Comparison of ENCODE assay signal across 1 cellular context in the genomic region with DNA sequence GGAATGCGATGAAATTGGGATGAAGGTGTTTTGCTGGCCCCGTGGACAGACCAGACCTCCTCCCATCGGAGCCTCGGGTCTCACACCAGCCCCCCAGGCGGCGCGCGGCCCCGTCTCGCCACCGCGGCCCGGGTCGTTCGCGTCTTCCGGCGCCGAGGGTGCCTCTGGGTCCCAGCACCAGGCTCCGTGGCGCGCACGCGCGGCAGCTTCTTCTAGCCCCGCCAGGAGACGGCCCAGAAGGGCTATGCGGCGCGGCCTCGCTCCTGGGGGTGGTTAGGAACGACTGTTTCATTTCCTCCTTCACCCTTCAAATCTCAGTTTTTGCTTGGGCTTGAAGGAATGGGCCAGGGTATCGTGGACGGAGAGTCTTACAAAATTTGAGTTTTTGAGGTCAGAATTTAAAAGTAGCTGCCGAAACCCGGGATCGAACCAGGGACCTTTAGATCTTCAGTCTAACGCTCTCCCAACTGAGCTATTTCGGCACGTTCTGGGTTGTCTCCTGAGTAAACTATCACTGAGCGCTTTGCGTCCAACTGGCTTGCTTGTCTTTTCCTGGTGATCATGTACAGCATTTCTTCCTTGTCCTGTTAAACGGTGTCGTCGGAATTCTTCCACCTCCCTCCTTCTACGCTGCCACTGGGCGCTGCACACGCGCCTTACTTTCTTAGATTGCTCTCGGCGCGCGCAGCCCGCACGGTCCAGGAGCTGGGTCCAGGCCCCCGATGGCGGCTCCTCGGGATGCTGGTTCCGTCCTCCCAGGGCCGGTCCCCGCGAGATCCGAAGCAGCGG.
TF ChIP-seq lines count a peak whose summit lies in the region.

No MANE protein-coding gene starts in this region.

TF ChIP-seq in HepG2, 621 proteins besides CTCF, POLR2A, EP300 and RAD21 (continued from another document and continues in another):
- no peak for TF ChIP-seq MLXIP (CRISPR knock-in tag; IDR thresholded peaks at IDR 0.05; ENCODE audit: borderline replicate concordance)
- TF ChIP-seq TMF1 (CRISPR knock-in tag; IDR thresholded peaks at IDR 0.05; ENCODE audit: low read depth): no peak
- no peak for TF ChIP-seq SP5 (CRISPR knock-in tag; IDR thresholded peaks at IDR 0.05; ENCODE audit: borderline replicate concordance, low read depth)
- TF ChIP-seq ELF3 (CRISPR knock-in tag; IDR thresholded peaks at IDR 0.05): peak; percentile 78
- TF ChIP-seq ZEB1 (IDR thresholded peaks at IDR 0.05; ENCODE audit: insufficient replicate concordance, low read depth): peak; percentile 40
- no peak for TF ChIP-seq SP2 (CRISPR knock-in tag; IDR thresholded peaks at IDR 0.05)
- no peak for TF ChIP-seq RFX1 (IDR thresholded peaks at IDR 0.05)
- no peak; the same call in 1 of the 2 replicates for TF ChIP-seq BORCS8-MEF2B (CRISPR knock-in tag; IDR thresholded peaks at IDR 0.05)
- 0 out of 2 replicates have a peak, but pooled peaks have one; percentile 23 for TF ChIP-seq ZNF619 (CRISPR knock-in tag; IDR thresholded peaks at IDR 0.05)
- no peak for TF ChIP-seq ZC3H13 (CRISPR knock-in tag; IDR thresholded peaks at IDR 0.05)
- no peak for TF ChIP-seq ETS1 (CRISPR knock-in tag; IDR thresholded peaks at IDR 0.05)
- TF ChIP-seq CREBL2 (CRISPR knock-in tag; IDR thresholded peaks at IDR 0.05; ENCODE audit: borderline replicate concordance): 0 out of 2 replicates have a peak, but pooled peaks have one; percentile 61
- TF ChIP-seq ZNF460 (CRISPR knock-in tag; IDR thresholded peaks at IDR 0.05; ENCODE audit: borderline replicate concordance): no peak
- TF ChIP-seq SSRP1 (CRISPR knock-in tag; IDR thresholded peaks at IDR 0.05): peak; percentile 91; the same call in 1 of the 2 replicates
- TF ChIP-seq PRDM15 (CRISPR knock-in tag; IDR thresholded peaks at IDR 0.05): no peak
- peak; percentile 45 for TF ChIP-seq HNF1B (CRISPR knock-in tag; IDR thresholded peaks at IDR 0.05)
- TF ChIP-seq, protein P1, sequence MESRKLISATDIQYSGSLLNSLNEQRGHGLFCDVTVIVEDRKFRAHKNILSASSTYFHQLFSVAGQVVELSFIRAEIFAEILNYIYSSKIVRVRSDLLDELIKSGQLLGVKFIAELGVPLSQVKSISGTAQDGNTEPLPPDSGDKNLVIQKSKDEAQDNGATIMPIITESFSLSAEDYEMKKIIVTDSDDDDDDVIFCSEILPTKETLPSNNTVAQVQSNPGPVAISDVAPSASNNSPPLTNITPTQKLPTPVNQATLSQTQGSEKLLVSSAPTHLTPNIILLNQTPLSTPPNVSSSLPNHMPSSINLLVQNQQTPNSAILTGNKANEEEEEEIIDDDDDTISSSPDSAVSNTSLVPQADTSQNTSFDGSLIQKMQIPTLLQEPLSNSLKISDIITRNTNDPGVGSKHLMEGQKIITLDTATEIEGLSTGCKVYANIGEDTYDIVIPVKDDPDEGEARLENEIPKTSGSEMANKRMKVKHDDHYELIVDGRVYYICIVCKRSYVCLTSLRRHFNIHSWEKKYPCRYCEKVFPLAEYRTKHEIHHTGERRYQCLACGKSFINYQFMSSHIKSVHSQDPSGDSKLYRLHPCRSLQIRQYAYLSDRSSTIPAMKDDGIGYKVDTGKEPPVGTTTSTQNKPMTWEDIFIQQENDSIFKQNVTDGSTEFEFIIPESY (CRISPR knock-in tag; IDR thresholded peaks at IDR 0.05): no peak; the same call in 1 of the 2 replicates
- TF ChIP-seq, protein P2, sequence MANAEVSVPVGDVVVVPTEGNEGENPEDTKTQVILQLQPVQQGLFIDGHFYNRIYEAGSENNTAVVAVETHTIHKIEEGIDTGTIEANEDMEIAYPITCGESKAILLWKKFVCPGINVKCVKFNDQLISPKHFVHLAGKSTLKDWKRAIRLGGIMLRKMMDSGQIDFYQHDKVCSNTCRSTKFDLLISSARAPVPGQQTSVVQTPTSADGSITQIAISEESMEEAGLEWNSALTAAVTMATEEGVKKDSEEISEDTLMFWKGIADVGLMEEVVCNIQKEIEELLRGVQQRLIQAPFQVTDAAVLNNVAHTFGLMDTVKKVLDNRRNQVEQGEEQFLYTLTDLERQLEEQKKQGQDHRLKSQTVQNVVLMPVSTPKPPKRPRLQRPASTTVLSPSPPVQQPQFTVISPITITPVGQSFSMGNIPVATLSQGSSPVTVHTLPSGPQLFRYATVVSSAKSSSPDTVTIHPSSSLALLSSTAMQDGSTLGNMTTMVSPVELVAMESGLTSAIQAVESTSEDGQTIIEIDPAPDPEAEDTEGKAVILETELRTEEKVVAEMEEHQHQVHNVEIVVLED (CRISPR knock-in tag; IDR thresholded peaks at IDR 0.05; ENCODE audit: borderline replicate concordance): no peak; the same call in 1 of the 2 replicates
- peak; percentile 35; the same call in 1 of the 2 replicates for TF ChIP-seq ZBTB7A (CRISPR knock-in tag; IDR thresholded peaks at IDR 0.05)
- TF ChIP-seq ZKSCAN8 (CRISPR knock-in tag; IDR thresholded peaks at IDR 0.05; ENCODE audit: borderline replicate concordance): peak; percentile 38; the same call in 1 of the 2 replicates
- TF ChIP-seq ZBTB42 (CRISPR knock-in tag; IDR thresholded peaks at IDR 0.05): no peak
- TF ChIP-seq MTERF4 (CRISPR knock-in tag; IDR thresholded peaks at IDR 0.05): no peak
- TF ChIP-seq SMARCE1 (IDR thresholded peaks at IDR 0.05; ENCODE audit: borderline replicate concordance): no peak
- no peak; the same call in 1 of the 2 replicates for TF ChIP-seq TP53 (CRISPR knock-in tag; conservative IDR thresholded peaks at IDR 0.05)
- TF ChIP-seq, protein P3, sequence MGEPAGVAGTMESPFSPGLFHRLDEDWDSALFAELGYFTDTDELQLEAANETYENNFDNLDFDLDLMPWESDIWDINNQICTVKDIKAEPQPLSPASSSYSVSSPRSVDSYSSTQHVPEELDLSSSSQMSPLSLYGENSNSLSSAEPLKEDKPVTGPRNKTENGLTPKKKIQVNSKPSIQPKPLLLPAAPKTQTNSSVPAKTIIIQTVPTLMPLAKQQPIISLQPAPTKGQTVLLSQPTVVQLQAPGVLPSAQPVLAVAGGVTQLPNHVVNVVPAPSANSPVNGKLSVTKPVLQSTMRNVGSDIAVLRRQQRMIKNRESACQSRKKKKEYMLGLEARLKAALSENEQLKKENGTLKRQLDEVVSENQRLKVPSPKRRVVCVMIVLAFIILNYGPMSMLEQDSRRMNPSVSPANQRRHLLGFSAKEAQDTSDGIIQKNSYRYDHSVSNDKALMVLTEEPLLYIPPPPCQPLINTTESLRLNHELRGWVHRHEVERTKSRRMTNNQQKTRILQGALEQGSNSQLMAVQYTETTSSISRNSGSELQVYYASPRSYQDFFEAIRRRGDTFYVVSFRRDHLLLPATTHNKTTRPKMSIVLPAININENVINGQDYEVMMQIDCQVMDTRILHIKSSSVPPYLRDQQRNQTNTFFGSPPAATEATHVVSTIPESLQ (CRISPR knock-in tag; conservative IDR thresholded peaks at IDR 0.05): no peak
- TF ChIP-seq POGZ (CRISPR knock-in tag; IDR thresholded peaks at IDR 0.05): peak; percentile 36; the same call in 1 of the 2 replicates
- TF ChIP-seq ZNF30 (CRISPR knock-in tag; IDR thresholded peaks at IDR 0.05): no peak
- no peak for TF ChIP-seq DPF2 (CRISPR knock-in tag; IDR thresholded peaks at IDR 0.05; ENCODE audit: borderline replicate concordance, low read depth)
- TF ChIP-seq, protein P4, sequence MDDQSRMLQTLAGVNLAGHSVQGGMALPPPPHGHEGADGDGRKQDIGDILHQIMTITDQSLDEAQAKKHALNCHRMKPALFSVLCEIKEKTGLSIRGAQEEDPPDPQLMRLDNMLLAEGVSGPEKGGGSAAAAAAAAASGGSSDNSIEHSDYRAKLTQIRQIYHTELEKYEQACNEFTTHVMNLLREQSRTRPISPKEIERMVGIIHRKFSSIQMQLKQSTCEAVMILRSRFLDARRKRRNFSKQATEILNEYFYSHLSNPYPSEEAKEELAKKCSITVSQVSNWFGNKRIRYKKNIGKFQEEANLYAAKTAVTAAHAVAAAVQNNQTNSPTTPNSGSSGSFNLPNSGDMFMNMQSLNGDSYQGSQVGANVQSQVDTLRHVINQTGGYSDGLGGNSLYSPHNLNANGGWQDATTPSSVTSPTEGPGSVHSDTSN (CRISPR knock-in tag; IDR thresholded peaks at IDR 0.05; ENCODE audit: borderline replicate concordance): no peak
- TF ChIP-seq, protein P5, sequence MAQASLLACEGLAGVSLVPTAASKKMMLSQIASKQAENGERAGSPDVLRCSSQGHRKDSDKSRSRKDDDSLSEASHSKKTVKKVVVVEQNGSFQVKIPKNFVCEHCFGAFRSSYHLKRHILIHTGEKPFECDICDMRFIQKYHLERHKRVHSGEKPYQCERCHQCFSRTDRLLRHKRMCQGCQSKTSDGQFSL (CRISPR knock-in tag; IDR thresholded peaks at IDR 0.05): no peak
- TF ChIP-seq ZBTB26 (CRISPR knock-in tag; IDR thresholded peaks at IDR 0.05; ENCODE audit: borderline replicate concordance): no peak
